In the genomic region with DNA sequence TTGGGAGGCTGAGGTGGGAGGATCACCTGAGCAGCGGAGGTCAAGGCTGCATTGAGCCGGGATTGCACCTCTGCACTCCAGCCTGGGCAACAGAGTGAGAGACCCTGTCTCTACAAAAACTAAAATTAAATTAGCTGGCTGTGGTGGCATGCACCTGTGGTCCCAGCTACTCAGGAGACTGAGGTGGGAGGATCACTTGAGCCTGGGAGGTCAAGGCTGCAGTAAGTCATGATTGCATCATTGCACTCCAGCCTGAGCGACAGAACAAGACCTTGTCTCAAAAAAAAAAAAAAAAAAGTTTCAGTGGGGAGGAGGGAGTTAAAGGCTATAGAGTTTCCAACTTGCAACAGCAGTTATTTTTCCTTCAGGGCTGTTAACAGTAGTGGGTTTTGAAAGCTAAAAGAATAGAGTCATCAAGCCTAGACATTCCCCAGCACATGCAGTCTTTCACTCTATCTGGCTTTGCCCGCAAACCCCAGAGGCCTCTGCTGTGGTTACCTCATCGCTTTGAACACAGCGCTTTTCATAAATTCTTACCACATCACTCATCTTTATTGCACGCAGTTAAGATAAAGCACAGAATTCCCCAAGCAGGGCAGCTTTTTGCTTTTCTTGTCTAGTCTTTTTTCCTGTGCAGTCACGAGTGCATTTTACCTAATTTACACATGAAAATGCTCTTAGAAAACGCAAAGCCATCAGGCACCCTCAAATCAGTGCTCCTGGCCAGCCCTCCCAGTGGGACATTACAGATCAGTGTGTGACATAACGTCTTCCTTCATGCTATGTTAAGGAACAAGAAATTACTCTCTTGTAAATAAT, we compare ENCODE assay signal across 1 cellular context.
TF ChIP-seq lines count a peak whose summit lies in the region.

No MANE protein-coding gene starts in this region.

TF ChIP-seq in K562, 482 proteins besides CTCF, POLR2A, EP300 and RAD21 (continued from another document and continues in another):
- TF ChIP-seq ZBTB11 (CRISPR knock-in tag; IDR thresholded peaks at IDR 0.05) (no peak), KLF13 (tag; IDR thresholded peaks at IDR 0.05; ENCODE audit: borderline replicate concordance, low read depth) (no peak), HDGF (IDR thresholded peaks at IDR 0.05) (no peak), CHD2 (IDR thresholded peaks at IDR 0.05; ENCODE audit: low read depth, low read length) (no peak), IRF9 (tag; IDR thresholded peaks at IDR 0.05) (no peak), CGGBP1 (CRISPR knock-in tag; IDR thresholded peaks at IDR 0.05) (no peak), TEAD2 (tag; IDR thresholded peaks at IDR 0.05) (no peak), NFIX (CRISPR knock-in tag; IDR thresholded peaks at IDR 0.05; ENCODE audit: low read depth) (no peak), L3MBTL2 (IDR thresholded peaks at IDR 0.05) (peak; percentile 61; the same call in 1 of the 2 replicates), ZNF398 (CRISPR knock-in tag; IDR thresholded peaks at IDR 0.05) (no peak), HSF4 (CRISPR knock-in tag; IDR thresholded peaks at IDR 0.05; ENCODE audit: borderline replicate concordance) (no peak), NCOR1 (IDR thresholded peaks at IDR 0.05) (no peak), YBX1 (IDR thresholded peaks at IDR 0.05) (no peak), PRPF4 (IDR thresholded peaks at IDR 0.05; ENCODE audit: insufficient read depth, low read depth, low read length, poor library complexity, severe bottlenecking) (no peak), FIP1L1 (IDR thresholded peaks at IDR 0.05; ENCODE audit: low read depth, low read length, poor library complexity, severe bottlenecking) (no peak), ZNF134 (CRISPR knock-in tag; conservative IDR thresholded peaks at IDR 0.05) (no peak), TAF1 (IDR thresholded peaks at IDR 0.05; ENCODE audit: control insufficient read depth, extremely low read depth, insufficient read depth, low read length, severe bottlenecking) (no peak), CBFB (CRISPR knock-in tag; IDR thresholded peaks at IDR 0.05) (no peak), KLF1 (tag; IDR thresholded peaks at IDR 0.05) (no peak), NONO (IDR thresholded peaks at IDR 0.05; ENCODE audit: low read depth in 2 of 2, low read length in 1 of 2) (no peak), ZNF707 (CRISPR knock-in tag; conservative IDR thresholded peaks at IDR 0.05) (no peak), ZNF41 (CRISPR knock-in tag; conservative IDR thresholded peaks at IDR 0.05) (no peak), TOE1 (IDR thresholded peaks at IDR 0.05; ENCODE audit: borderline replicate concordance) (no peak), TOE1 (CRISPR knock-in tag; IDR thresholded peaks at IDR 0.05; ENCODE audit: borderline replicate concordance, low read depth) (no peak), GTF2F1 (IDR thresholded peaks at IDR 0.05; ENCODE audit: low read depth, low read length) (no peak), CC2D1A (IDR thresholded peaks at IDR 0.05) (no peak), ZNF239 (CRISPR knock-in tag; IDR thresholded peaks at IDR 0.05) (no peak), MITF (IDR thresholded peaks at IDR 0.05) (no peak)
- TF ChIP-seq, protein P1, sequence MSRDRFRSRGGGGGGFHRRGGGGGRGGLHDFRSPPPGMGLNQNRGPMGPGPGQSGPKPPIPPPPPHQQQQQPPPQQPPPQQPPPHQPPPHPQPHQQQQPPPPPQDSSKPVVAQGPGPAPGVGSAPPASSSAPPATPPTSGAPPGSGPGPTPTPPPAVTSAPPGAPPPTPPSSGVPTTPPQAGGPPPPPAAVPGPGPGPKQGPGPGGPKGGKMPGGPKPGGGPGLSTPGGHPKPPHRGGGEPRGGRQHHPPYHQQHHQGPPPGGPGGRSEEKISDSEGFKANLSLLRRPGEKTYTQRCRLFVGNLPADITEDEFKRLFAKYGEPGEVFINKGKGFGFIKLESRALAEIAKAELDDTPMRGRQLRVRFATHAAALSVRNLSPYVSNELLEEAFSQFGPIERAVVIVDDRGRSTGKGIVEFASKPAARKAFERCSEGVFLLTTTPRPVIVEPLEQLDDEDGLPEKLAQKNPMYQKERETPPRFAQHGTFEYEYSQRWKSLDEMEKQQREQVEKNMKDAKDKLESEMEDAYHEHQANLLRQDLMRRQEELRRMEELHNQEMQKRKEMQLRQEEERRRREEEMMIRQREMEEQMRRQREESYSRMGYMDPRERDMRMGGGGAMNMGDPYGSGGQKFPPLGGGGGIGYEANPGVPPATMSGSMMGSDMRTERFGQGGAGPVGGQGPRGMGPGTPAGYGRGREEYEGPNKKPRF (IDR thresholded peaks at IDR 0.05; ENCODE audit: low read depth, low read length): no peak
- TF ChIP-seq, protein P2, sequence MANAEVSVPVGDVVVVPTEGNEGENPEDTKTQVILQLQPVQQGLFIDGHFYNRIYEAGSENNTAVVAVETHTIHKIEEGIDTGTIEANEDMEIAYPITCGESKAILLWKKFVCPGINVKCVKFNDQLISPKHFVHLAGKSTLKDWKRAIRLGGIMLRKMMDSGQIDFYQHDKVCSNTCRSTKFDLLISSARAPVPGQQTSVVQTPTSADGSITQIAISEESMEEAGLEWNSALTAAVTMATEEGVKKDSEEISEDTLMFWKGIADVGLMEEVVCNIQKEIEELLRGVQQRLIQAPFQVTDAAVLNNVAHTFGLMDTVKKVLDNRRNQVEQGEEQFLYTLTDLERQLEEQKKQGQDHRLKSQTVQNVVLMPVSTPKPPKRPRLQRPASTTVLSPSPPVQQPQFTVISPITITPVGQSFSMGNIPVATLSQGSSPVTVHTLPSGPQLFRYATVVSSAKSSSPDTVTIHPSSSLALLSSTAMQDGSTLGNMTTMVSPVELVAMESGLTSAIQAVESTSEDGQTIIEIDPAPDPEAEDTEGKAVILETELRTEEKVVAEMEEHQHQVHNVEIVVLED (CRISPR knock-in tag; IDR thresholded peaks at IDR 0.05): no peak
- TF ChIP-seq, protein P3, sequence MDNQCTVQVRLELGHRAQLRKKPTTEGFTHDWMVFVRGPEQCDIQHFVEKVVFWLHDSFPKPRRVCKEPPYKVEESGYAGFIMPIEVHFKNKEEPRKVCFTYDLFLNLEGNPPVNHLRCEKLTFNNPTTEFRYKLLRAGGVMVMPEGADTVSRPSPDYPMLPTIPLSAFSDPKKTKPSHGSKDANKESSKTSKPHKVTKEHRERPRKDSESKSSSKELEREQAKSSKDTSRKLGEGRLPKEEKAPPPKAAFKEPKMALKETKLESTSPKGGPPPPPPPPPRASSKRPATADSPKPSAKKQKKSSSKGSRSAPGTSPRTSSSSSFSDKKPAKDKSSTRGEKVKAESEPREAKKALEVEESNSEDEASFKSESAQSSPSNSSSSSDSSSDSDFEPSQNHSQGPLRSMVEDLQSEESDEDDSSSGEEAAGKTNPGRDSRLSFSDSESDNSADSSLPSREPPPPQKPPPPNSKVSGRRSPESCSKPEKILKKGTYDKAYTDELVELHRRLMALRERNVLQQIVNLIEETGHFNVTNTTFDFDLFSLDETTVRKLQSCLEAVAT (IDR thresholded peaks at IDR 0.05): no peak
